ENCODE assay signal across 25 cellular contexts in genomic region chr4:128700659-128701350, GRCh38.
"Had no signal": no experiment of that assay in that cellular context is flagged by ENCODE, and none has a peak within 500 bp of the region (broad histone marks: within the 10 kb centered on the region; RNA-seq: fewer than 3 reads in every experiment).

No MANE protein-coding gene starts in this region.

- H3K27me3 Mint-ChIP-seq: activated B cell treated with CpG ODN at 0.5 μM for 24 hours; activated CD4-positive, alpha-beta T cell treated with anti-CD3 and anti-CD28 coated beads for 36 hours; activated naive CD8-positive, alpha-beta T cell; progenitor cell of endocrine pancreas; type B pancreatic cell had no signal

- H3K27me3 ChIP-seq: adrenal gland, ascending aorta, spleen had no signal

- H3K4me1 ChIP-seq: adrenal gland, ascending aorta, left ventricle myocardium inferior, spleen had no signal

- H3K9me3 Mint-ChIP-seq: activated B cell treated with CpG ODN at 0.5 μM for 24 hours; activated T-cell treated with anti-CD3 and anti-CD28 coated beads, Interleukin-2, amount 50 U/mL, for 4 hours; activated T-helper 2 cell treated with anti-CD3 and anti-CD28 coated beads, Interferon-gamma antibody, Interleukin-2, Interleukin-4, amounts not matched to agents 10 μg/mL and 5 μg/mL and 100 μg/mL, durations not matched to agents 14 hours and 24 hours and 36 hours; naive thymus-derived CD8-positive, alpha-beta T cell; T-helper 1 cell treated with Interleukin-12 subunit alpha and Interleukin-12 subunit beta and Interleukin-4 antibody, amounts not matched to agents 30 μg/mL and 1 μg/mL, for 36 hours; type B pancreatic cell had no signal

- H3K36me3 Mint-ChIP-seq: activated naive CD8-positive, alpha-beta T cell; naive thymus-derived CD8-positive, alpha-beta T cell; type B pancreatic cell had no signal

- H3K27ac ChIP-seq: adrenal gland, ascending aorta, epithelial cell of prostate, left ventricle myocardium inferior, spleen, thoracic aorta had no signal

- H3K4me3 Mint-ChIP-seq: activated B cell treated with CpG ODN at 0.5 μM for 24 hours; activated CD4-positive, alpha-beta T cell treated with anti-CD3 and anti-CD28 coated beads for 36 hours; activated naive CD8-positive, alpha-beta T cell; activated T-cell treated with anti-CD3 and anti-CD28 coated beads, Interleukin-2, amount 50 U/mL, for 4 hours; naive thymus-derived CD8-positive, alpha-beta T cell; T-helper 1 cell treated with Interleukin-12 subunit alpha and Interleukin-12 subunit beta and Interleukin-4 antibody, amounts not matched to agents 30 μg/mL and 1 μg/mL, for 36 hours; type B pancreatic cell had no signal

- DNase-seq: activated B cell treated with CpG ODN at 0.5 μM for 24 hours; activated CD4-positive, alpha-beta T cell treated with anti-CD3 and anti-CD28 coated beads for 36 hours; activated CD4-positive, alpha-beta T cell treated with anti-CD3 and anti-CD28 coated beads, Interleukin-2, amount 50 U/mL, for 4 hours; activated CD8-positive, alpha-beta memory T cell treated with anti-CD3 and anti-CD28 coated beads for 24 hours; activated CD8-positive, alpha-beta memory T cell treated with anti-CD3 and anti-CD28 coated beads, Interleukin-2, amount 50 U/mL, for 4 hours; activated naive CD4-positive, alpha-beta T cell; activated T-cell treated with anti-CD3 and anti-CD28 coated beads, Interleukin-2, amount 50 U/mL, for 4 hours; adrenal gland; hippocampal formation; kidney glomerular epithelial cell; left ventricle myocardium inferior; naive thymus-derived CD8-positive, alpha-beta T cell; retina; spleen; stimulated activated CD4-positive, alpha-beta T cell treated with anti-CD3 and anti-CD28 coated beads, Interleukin-4, amount 100 ng/mL, for 1 hour; stimulated activated naive CD4-positive, alpha-beta T cell treated with Interleukin-2 at 50 U/mL for 16 hours had no signal

- H3K4me3 ChIP-seq: adrenal gland, ascending aorta, coronary artery, left ventricle myocardium inferior, spleen, thoracic aorta had no signal

- H3K36me3 ChIP-seq: adrenal gland, ascending aorta, left ventricle myocardium inferior, spleen, thoracic aorta had no signal

- H3K9me3 ChIP-seq: adrenal gland, ascending aorta, left ventricle myocardium inferior, spleen, thoracic aorta had no signal

- H3K27ac Mint-ChIP-seq: activated B cell treated with CpG ODN at 0.5 μM for 24 hours; activated CD4-positive, alpha-beta T cell treated with anti-CD3 and anti-CD28 coated beads for 36 hours; activated naive CD8-positive, alpha-beta T cell; activated T-helper 2 cell treated with anti-CD3 and anti-CD28 coated beads, Interferon-gamma antibody, Interleukin-2, Interleukin-4, amounts not matched to agents 10 μg/mL and 5 μg/mL and 100 μg/mL, durations not matched to agents 14 hours and 24 hours and 36 hours; naive thymus-derived CD8-positive, alpha-beta T cell; progenitor cell of endocrine pancreas; T-helper 1 cell treated with Interleukin-12 subunit alpha and Interleukin-12 subunit beta and Interleukin-4 antibody, amounts not matched to agents 30 μg/mL and 1 μg/mL, for 36 hours; type B pancreatic cell had no signal

- H3K4me1 Mint-ChIP-seq: activated B cell treated with CpG ODN at 0.5 μM for 24 hours; activated CD4-positive, alpha-beta T cell treated with anti-CD3 and anti-CD28 coated beads for 36 hours; naive thymus-derived CD8-positive, alpha-beta T cell had no signal

- ATAC-seq: activated CD4-positive, alpha-beta T cell treated with anti-CD3 and anti-CD28 coated beads for 36 hours; activated T-cell treated with anti-CD3 and anti-CD28 coated beads, Interleukin-2, amount 50 U/mL, for 4 hours; naive thymus-derived CD8-positive, alpha-beta T cell had no signal
